ENCODE assay signal across 21 cellular contexts in the genomic region with DNA sequence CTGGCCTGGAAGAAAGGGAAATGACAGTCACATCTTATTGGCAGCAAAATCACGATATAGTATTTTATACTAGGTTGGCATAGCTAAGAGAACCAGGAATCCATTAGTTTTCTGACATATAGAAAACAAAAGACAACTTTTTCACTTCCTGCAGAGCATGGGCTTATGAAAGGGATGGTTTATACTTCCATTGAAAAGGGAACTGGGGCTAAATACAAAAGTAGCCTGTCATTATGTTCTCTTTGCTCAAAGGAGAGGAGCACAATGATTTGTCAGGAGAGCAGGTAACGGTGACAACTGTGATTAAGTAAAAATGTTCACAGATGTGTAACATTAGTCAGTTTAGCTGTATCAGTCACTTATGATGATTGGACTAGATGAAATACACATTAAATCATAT. TPM values are rescaled to one million over a fixed set of nuclear protein-coding genes. Genes with fewer than 3 reads are reported as not detected.
DNase-seq lines count a peak whose midpoint lies in the region; ATAC-seq lines count a peak whose summit lies in the region.
"Had no signal": no experiment of that assay in that cellular context is flagged by ENCODE, and none has a peak within 500 bp of the region (broad histone marks: within the 10 kb centered on the region; RNA-seq: fewer than 3 reads in every experiment).

No MANE protein-coding gene starts in this region.

- in situ Hi-C loops in SK-MEL-5 (cut with HindIII; ENCODE audit: low pct_unique_long_range_greater_than_20kb, low sequenced_read_pairs) = no loop called here

- DNase-seq in CD1c-positive myeloid dendritic cell (ENCODE audit: extremely low spot score) = peak; percentile 55
- DNase-seq in MV-4-11 (lab: John Stamatoyannopoulos, UW) = peak; percentile 66
- DNase-seq in SK-MEL-5 (ENCODE audit: low read depth, low spot score) = peak; percentile 9
- peak; percentile 12 for DNase-seq in pons (ENCODE audit: low spot score)
- DNase-seq in NCI-H345 treated with DMSO at 0.1 percent for 48 hours (lab: John Stamatoyannopoulos, UW; ENCODE audit: unreplicated experiment) = no peak
- DNase-seq in SK-N-DZ (ENCODE audit: low spot score) = no peak
- no peak for DNase-seq in activated naive CD4-positive, alpha-beta T cell treated with anti-CD3 and anti-CD28 coated beads, Interleukin-2, amount 50 U/mL, for 72 hours (ENCODE audit: low spot score in 2 of 2)
- DNase-seq: 8988T; CD8-positive, alpha-beta T cell; COR-L47; DMS 273 treated with DMSO at 0.1 percent for 48 hours; DMS53; DND-41; EL; GOT3; H7; HFFc6; IMR-90 had no signal

- H3K27ac Mint-ChIP-seq in activated naive CD4-positive, alpha-beta T cell treated with anti-CD3 and anti-CD28 coated beads, Interleukin-2, amount 50 U/mL, for 72 hours = no peak overlapping the region
- H3K27ac Mint-ChIP-seq: CD8-positive, alpha-beta T cell; HFFc6 had no signal

- ATAC-seq in HG02610 (IDR thresholded peaks at IDR 0.05; ENCODE audit: unreplicated experiment) = no peak
- ATAC-seq in activated naive CD4-positive, alpha-beta T cell treated with anti-CD3 and anti-CD28 coated beads, Interleukin-2, amount 50 U/mL, for 72 hours = no peak
- ATAC-seq: CD8-positive, alpha-beta T cell; HCT116 had no signal

- no peaks in the 10 kb centered on the region for H3K9me3 Mint-ChIP-seq in activated naive CD4-positive, alpha-beta T cell treated with anti-CD3 and anti-CD28 coated beads, Interleukin-2, amount 50 U/mL, for 72 hours
- H3K9me3 Mint-ChIP-seq: CD14-positive monocyte; CD8-positive, alpha-beta T cell; HFFc6 had no signal

- peaks cover 0 to 6% of the 10 kb centered on the region in 2 donors for H3K36me3 Mint-ChIP-seq in activated naive CD4-positive, alpha-beta T cell treated with anti-CD3 and anti-CD28 coated beads, Interleukin-2, amount 50 U/mL, for 72 hours

RNA-seq across cellular contexts. Expression of gene SLC25A12, which starts 46.4 kb away (rescaled TPM):
- total RNA-seq in SK-MEL-5 (2014; rRNA removed; shearing (Covaris generic)) = 28.2 and 28.9 TPM in 2 replicates
- polyA plus RNA-seq in SK-MEL-5 (2015; cell fraction: cytosol; rRNA removed) = 22.7 and 35.8 TPM in 2 replicates
- polyA plus RNA-seq in SK-MEL-5 (2015; cell fraction: nucleus; rRNA removed) = 60.2 and 73.1 TPM in 2 replicates
- polyA plus RNA-seq in SK-N-DZ (2014; cell fraction: cytosol; rRNA removed) = 15.6 and 22.0 TPM in 2 replicates
- 37.0 and 38.8 TPM in 2 replicates for polyA plus RNA-seq in SK-N-DZ (2014; cell fraction: nucleus; rRNA removed)
- total RNA-seq in activated naive CD4-positive, alpha-beta T cell treated with anti-CD3 and anti-CD28 coated beads, Interleukin-2, amount 50 U/mL, for 72 hours = 10 to 100 TPM; 13.6 to 33.3 TPM

Comparison
In these comparisons a context has a peak if more than half of its experiments do, and no peak if none do; other contexts are left out.
1. DNase-seq: peak in CD1c-positive myeloid dendritic cell (single experiment), MV-4-11 (single experiment), SK-MEL-5 (single experiment) and pons (single experiment); none in NCI-H345 treated with DMSO at 0.1 percent for 48 hours (single experiment), SK-N-DZ (single experiment) and activated naive CD4-positive, alpha-beta T cell treated with anti-CD3 and anti-CD28 coated beads, Interleukin-2, amount 50 U/mL, for 72 hours (0 of 2).